ENCODE assay signal across 11 cellular contexts in genomic region chr7:90579181-90579688, GRCh38. TPM values are rescaled to one million over a fixed set of nuclear protein-coding genes. Genes with fewer than 3 reads are reported as not detected.
DNase-seq lines count a peak whose midpoint lies in the region; ATAC-seq and TF ChIP-seq lines count a peak whose summit lies in the region.
"Had no signal": no experiment of that assay in that cellular context is flagged by ENCODE, and none has a peak within 500 bp of the region (broad histone marks: within the 10 kb centered on the region; RNA-seq: fewer than 3 reads in every experiment).

No MANE protein-coding gene starts in this region.

- H3K27me3 Mint-ChIP-seq in CD8-positive, alpha-beta T cell (ENCODE audit: low read depth), result no peaks in the 10 kb centered on the region
- H3K27me3 Mint-ChIP-seq: B cell had no signal

- TF ChIP-seq CTCF in AG04449 (IDR thresholded peaks at IDR 0.05; ENCODE audit: insufficient read depth, low read length, missing control alignments), result no peak
- TF ChIP-seq CTCF in astrocyte of the spinal cord (IDR thresholded peaks at IDR 0.05; ENCODE audit: low read depth, low read length), result peak; percentile 12
- no peak for TF ChIP-seq CTCF in CD8-positive, alpha-beta T cell (IDR thresholded peaks at IDR 0.05)

- in situ Hi-C loops in astrocyte of the spinal cord (cut with HindIII; ENCODE audit: low sequenced_read_pairs), result no loop called here

- H3K36me3 Mint-ChIP-seq in CD8-positive, alpha-beta T cell, result no peaks in the 10 kb centered on the region

- intact Hi-C loops in CD8-positive, alpha-beta T cell (cut with DNase I, micrococcal nuclease), result no loop called here

- H3K27ac Mint-ChIP-seq in CD8-positive, alpha-beta T cell, result no peak overlapping the region
- H3K27ac Mint-ChIP-seq: B cell had no signal

- no peak overlapping the region for H3K4me3 Mint-ChIP-seq in CD8-positive, alpha-beta T cell
- H3K4me3 Mint-ChIP-seq: B cell had no signal

- POLR2A ChIA-PET in AG04449 (lab: Yijun Ruan, JAX), result no interaction called here
- POLR2A ChIA-PET in CD8-positive, alpha-beta T cell (lab: Charles Lee), result no interaction called here

- no peaks in the 10 kb centered on the region for H3K9me3 ChIP-seq in CD8-positive, alpha-beta T cell (ENCODE audit: low read length)
- H3K9me3 ChIP-seq: MG63 had no signal

- H3K27me3 ChIP-seq in CD8-positive, alpha-beta T cell (ENCODE audit: insufficient read depth, low read length), result no peaks in the 10 kb centered on the region
- H3K27me3 ChIP-seq: MG63 had no signal

- DNase-seq in AG04449 (ENCODE audit: low read depth, low spot score) (peak; percentile 56), HT1080 (ENCODE audit: low read depth) (peak; percentile 63), astrocyte of the spinal cord (ENCODE audit: low read depth, low spot score) (peak; percentile 93), left kidney (ENCODE audit: low read depth, low spot score) (peak; percentile 15), NCI-H1092 treated with DMSO at 0.1 percent for 48 hours (lab: John Stamatoyannopoulos, UW) (no peak)
- no peak for DNase-seq in CD8-positive, alpha-beta T cell
- DNase-seq: activated naive CD4-positive, alpha-beta T cell treated with anti-CD3 and anti-CD28 coated beads, Interleukin-2, amount 50 U/mL, for 16 hours; MG63 had no signal

- H3K4me1 Mint-ChIP-seq in CD8-positive, alpha-beta T cell (ENCODE audit: low read depth), result no peaks in the 10 kb centered on the region

- no peaks in the 10 kb centered on the region for H3K36me3 ChIP-seq in CD8-positive, alpha-beta T cell (ENCODE audit: insufficient read depth, low read length)
- H3K36me3 ChIP-seq: MG63 had no signal

- ATAC-seq in CD8-positive, alpha-beta T cell, result no peak
- ATAC-seq in HG03196 (IDR thresholded peaks at IDR 0.05; ENCODE audit: unreplicated experiment) (no peak), HG03442 (IDR thresholded peaks at IDR 0.05; ENCODE audit: unreplicated experiment) (no peak)

- H3K4me3 ChIP-seq in AG04449 (ENCODE audit: low read depth, low read length) (no peak overlapping the region), astrocyte of the spinal cord (ENCODE audit: low read depth, low read length) (no peak overlapping the region)
- H3K4me3 ChIP-seq in CD8-positive, alpha-beta T cell (ENCODE audit: low read depth, low read length), result no peak overlapping the region
- H3K4me3 ChIP-seq: MG63 had no signal

- peaks cover 4% of the 10 kb centered on the region for H3K9me3 Mint-ChIP-seq in CD8-positive, alpha-beta T cell

- no peak overlapping the region for H3K27ac ChIP-seq in CD8-positive, alpha-beta T cell (ENCODE audit: low read depth, low read length)

- no peaks in the 10 kb centered on the region for H3K4me1 ChIP-seq in CD8-positive, alpha-beta T cell (ENCODE audit: insufficient read depth, low read length)

- CTCF ChIA-PET in AG04449 (lab: Yijun Ruan, JAX), result interaction anchor here (0.8 to 2.9 kb wide), 7 partner anchors 11 to 455 kb away, joined by 3 to 14 read pairs (median 4); partner anchors contain the start of gene CDK14
- CTCF ChIA-PET in CD8-positive, alpha-beta T cell (lab: Charles Lee), result no interaction called here

RNA-seq across cellular contexts. Expression of gene CDK14, which starts 16.9 kb away (rescaled TPM):
- total RNA-seq in HT1080 (2014; rRNA removed; shearing (Covaris generic)), result 6.9 and 8.1 TPM in 2 replicates
- 8.1 and 9.3 TPM in 2 replicates for polyA plus RNA-seq in HT1080 (2015; cell fraction: cytosol; rRNA removed)
- 5.4 and 5.9 TPM in 2 replicates for polyA plus RNA-seq in HT1080 (2015; cell fraction: nucleus; rRNA removed)
- under 1 TPM; 0.19 TPM for total RNA-seq in CD8-positive, alpha-beta T cell

Comparison
In these comparisons a context has a peak if more than half of its experiments do, and no peak if none do; other contexts are left out.
1. DNase-seq: peak in AG04449 (single experiment), HT1080 (single experiment), astrocyte of the spinal cord (single experiment) and left kidney (single experiment); none in CD8-positive, alpha-beta T cell (0 of 7) and NCI-H1092 treated with DMSO at 0.1 percent for 48 hours (single experiment).